Comparison of ENCODE assay signal across 14 cellular contexts in genomic region chr1:66521736-66522365, GRCh38. TPM values are rescaled to one million over a fixed set of nuclear protein-coding genes. Genes with fewer than 3 reads are reported as not detected.
DNase-seq lines count a peak whose midpoint lies in the region; ATAC-seq and TF ChIP-seq lines count a peak whose summit lies in the region.
"Had no signal": no experiment of that assay in that cellular context is flagged by ENCODE, and none has a peak within 500 bp of the region (broad histone marks: within the 10 kb centered on the region; RNA-seq: fewer than 3 reads in every experiment).

No MANE protein-coding gene starts in this region.

- no peaks in the 10 kb centered on the region for H3K27me3 ChIP-seq in BE2C
- H3K27me3 ChIP-seq: right atrium auricular region, testis had no signal

- peak; percentile 48 for ATAC-seq in esophagus mucosa
- no peak for ATAC-seq in activated T-cell treated with anti-CD3 and anti-CD28 coated beads, Interleukin-2, amount 50 U/mL, for 4 hours

- H3K4me1 Mint-ChIP-seq in activated T-cell treated with anti-CD3 and anti-CD28 coated beads, Interleukin-2, amount 50 U/mL, for 4 hours (ENCODE audit: low read depth) = no peaks in the 10 kb centered on the region
- H3K4me1 Mint-ChIP-seq: activated naive CD8-positive, alpha-beta T cell treated with anti-CD3 and anti-CD28 coated beads for 36 hours had no signal

- no peaks in the 10 kb centered on the region for H3K9me3 ChIP-seq in BE2C
- H3K9me3 ChIP-seq: right atrium auricular region, testis had no signal

- TF ChIP-seq CTCF in BE2C (IDR thresholded peaks at IDR 0.05; ENCODE audit: low read depth, low read length) = no peak

- no peaks in the 10 kb centered on the region for H3K9me3 Mint-ChIP-seq in activated T-cell treated with anti-CD3 and anti-CD28 coated beads, Interleukin-2, amount 50 U/mL, for 4 hours
- H3K9me3 Mint-ChIP-seq: activated naive CD8-positive, alpha-beta T cell treated with anti-CD3 and anti-CD28 coated beads for 36 hours had no signal

- no peaks in the 10 kb centered on the region for H3K4me1 ChIP-seq in BE2C
- H3K4me1 ChIP-seq: right atrium auricular region, testis had no signal

- no peaks in the 10 kb centered on the region for H3K36me3 ChIP-seq in BE2C
- H3K36me3 ChIP-seq: right atrium auricular region had no signal

- DNase-seq in H4 (ENCODE audit: low spot score) (peak; percentile 58), RKO (ENCODE audit: low spot score) (peak; percentile 76), skeletal muscle cell (ENCODE audit: low read depth) (peak; percentile 90), BE2C (no peak), DMS 273 (lab: John Stamatoyannopoulos, UW; ENCODE audit: unreplicated experiment) (no peak)
- DNase-seq in activated T-cell treated with anti-CD3 and anti-CD28 coated beads, Interleukin-2, amount 50 U/mL, for 4 hours = no peak
- no peak for DNase-seq in activated CD4-positive, alpha-beta T cell treated with anti-CD3 and anti-CD28 coated beads, Interleukin-2, amount 50 U/mL, for 4 hours
- DNase-seq: activated naive CD8-positive, alpha-beta T cell treated with anti-CD3 and anti-CD28 coated beads for 36 hours; GDM1; NCI-H1930; testis had no signal

- no peaks in the 10 kb centered on the region for H3K36me3 Mint-ChIP-seq in activated T-cell treated with anti-CD3 and anti-CD28 coated beads, Interleukin-2, amount 50 U/mL, for 4 hours (ENCODE audit: insufficient read depth)
- H3K36me3 Mint-ChIP-seq: activated naive CD8-positive, alpha-beta T cell treated with anti-CD3 and anti-CD28 coated beads for 36 hours had no signal

- no peak overlapping the region for H3K4me3 ChIP-seq in skeletal muscle cell (ENCODE audit: low read depth, low read length)
- H3K4me3 ChIP-seq in BE2C (ENCODE audit: low read depth, low read length) = no peak overlapping the region
- H3K4me3 ChIP-seq: right atrium auricular region, testis had no signal

- H3K4me3 Mint-ChIP-seq in activated T-cell treated with anti-CD3 and anti-CD28 coated beads, Interleukin-2, amount 50 U/mL, for 4 hours = no peak overlapping the region
- H3K4me3 Mint-ChIP-seq: activated naive CD8-positive, alpha-beta T cell treated with anti-CD3 and anti-CD28 coated beads for 36 hours had no signal

- no peaks in the 10 kb centered on the region for H3K27me3 Mint-ChIP-seq in activated T-cell treated with anti-CD3 and anti-CD28 coated beads, Interleukin-2, amount 50 U/mL, for 4 hours (ENCODE audit: low read depth)

RNA-seq across cellular contexts. Expression of gene SGIP1, which starts 12.1 kb away (rescaled TPM):
- total RNA-seq in H4 (2014; rRNA removed; shearing (Covaris generic)) = 0.51 and 1.1 TPM in 2 replicates
- total RNA-seq in esophagus mucosa = 1.4 TPM
- polyA plus RNA-seq in BE2C (2012; ENCODE audit: insufficient read depth, insufficient read length, low read depth) = 13.6 TPM
- not detected for total RNA-seq in activated T-cell treated with anti-CD3 and anti-CD28 coated beads, Interleukin-2, amount 50 U/mL, for 4 hours
- total RNA-seq: activated naive CD8-positive, alpha-beta T cell treated with anti-CD3 and anti-CD28 coated beads for 36 hours; T-helper 2 cell treated with Interferon-gamma antibody and Interleukin-4, amounts not matched to agents 100 ng/mL and 5 ng/mL, for 36 hours had no signal

Comparison
In these comparisons a context has a peak if more than half of its experiments do, and no peak if none do; other contexts are left out.
1. DNase-seq: peak in H4 (single experiment), RKO (single experiment) and skeletal muscle cell (single experiment); none in BE2C (single experiment), DMS 273 (single experiment), activated T-cell treated with anti-CD3 and anti-CD28 coated beads, Interleukin-2, amount 50 U/mL, for 4 hours (single experiment) and activated CD4-positive, alpha-beta T cell treated with anti-CD3 and anti-CD28 coated beads, Interleukin-2, amount 50 U/mL, for 4 hours (0 of 2).